8 cellular contexts compared by ENCODE assay signal in the genomic region with DNA sequence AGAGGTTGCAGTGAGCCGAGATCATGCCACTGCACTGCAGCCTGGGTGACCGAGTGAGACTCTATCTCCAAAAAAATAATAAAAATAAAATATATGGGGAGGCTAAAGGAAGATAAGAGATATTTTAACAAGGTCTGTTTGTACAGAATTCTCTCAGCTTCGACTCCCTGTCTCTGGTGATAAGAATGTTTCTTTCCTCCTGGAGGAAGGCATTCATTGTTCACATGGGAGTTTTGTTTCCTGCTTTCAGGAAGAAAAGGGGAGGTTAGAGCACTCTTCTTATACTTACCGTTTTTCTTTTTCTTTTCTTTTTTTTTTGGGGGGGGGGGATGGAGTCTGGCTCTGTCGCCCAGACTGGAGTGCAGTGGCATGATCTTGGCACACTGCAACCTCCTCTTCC. TPM values are rescaled to one million over a fixed set of nuclear protein-coding genes. Genes with fewer than 3 reads are reported as not detected.
"Had no signal": no experiment of that assay in that cellular context is flagged by ENCODE, and none has a peak within 500 bp of the region (broad histone marks: within the 10 kb centered on the region; RNA-seq: fewer than 3 reads in every experiment).

No MANE protein-coding gene starts in this region.

- H3K4me3 Mint-ChIP-seq: GM23338, H9 had no signal

- H3K4me3 ChIP-seq: GM23338 had no signal

- DNase-seq: H9, HCEC 1CT, IMR-90 had no signal

- H2AFZ ChIP-seq: GM23338 had no signal

- H3K4me2 ChIP-seq: GM23338 had no signal

- H3K9me3 Mint-ChIP-seq: GM23338, H9 had no signal

- H3K27ac Mint-ChIP-seq: GM23338, H9 had no signal

- FAIRE-seq: H1, H54, HTR-8/SVneo had no signal

- ATAC-seq: GM23338 had no signal

RNA-seq across cellular contexts. Expression of a gene that starts 10.0 kb away (rescaled TPM):
- total RNA-seq: GM23338, H1, HT-29, IMR-90 had no signal
- polyA plus RNA-seq: GM23338, IMR-90 had no signal

RNA-seq across cellular contexts. Expression of a gene that starts 29.7 kb away (rescaled TPM):
- total RNA-seq: GM23338, IMR-90 had no signal
- polyA plus RNA-seq: IMR-90 had no signal
